Comparison of ENCODE assay signal across 1 cellular context in genomic region chr17:48051706-48052486, GRCh38.
TF ChIP-seq lines count a peak whose summit lies in the region.

No MANE protein-coding gene starts in this region.

TF ChIP-seq in HepG2, 621 proteins besides CTCF, POLR2A, EP300 and RAD21 (continued from another document):
- TF ChIP-seq ZNF414 (CRISPR knock-in tag; IDR thresholded peaks at IDR 0.05), result peak; percentile 77; the same call in 1 of the 2 replicates
- 0 out of 2 replicates have a peak, but pooled peaks have one; percentile 17 for TF ChIP-seq SOX13 (IDR thresholded peaks at IDR 0.05)
- peak in 1 of 2 experiments; percentile 48; a peak in 1 of 4 replicates for TF ChIP-seq SOX13 (CRISPR knock-in tag; conservative IDR thresholded peaks at IDR 0.05 in 1 of 2, IDR thresholded peaks at IDR 0.05 in 1 of 2)
- no peak for TF ChIP-seq ZFAT (CRISPR knock-in tag; conservative IDR thresholded peaks at IDR 0.05)
- no peak for TF ChIP-seq SYNCRIP (IDR thresholded peaks at IDR 0.05; ENCODE audit: insufficient read depth, low read depth, low read length)
- 0 out of 2 replicates have a peak, but pooled peaks have one; percentile 8 for TF ChIP-seq SMC3 (IDR thresholded peaks at IDR 0.05; ENCODE audit: low read length)
- TF ChIP-seq ZNF577 (CRISPR knock-in tag; IDR thresholded peaks at IDR 0.05; ENCODE audit: borderline replicate concordance, low read depth), result no peak
- no peak for TF ChIP-seq CREB1 (IDR thresholded peaks at IDR 0.05)
- no peak for TF ChIP-seq CREB1 (CRISPR knock-in tag; IDR thresholded peaks at IDR 0.05)
- TF ChIP-seq CHCHD3 (CRISPR knock-in tag; IDR thresholded peaks at IDR 0.05), result no peak
- TF ChIP-seq SMAD3 (CRISPR knock-in tag; IDR thresholded peaks at IDR 0.05), result no peak
- TF ChIP-seq CEBPG (CRISPR knock-in tag; IDR thresholded peaks at IDR 0.05), result no peak
- TF ChIP-seq ZNF784 (CRISPR knock-in tag; IDR thresholded peaks at IDR 0.05; ENCODE audit: borderline replicate concordance), result no peak
- no peak for TF ChIP-seq ZBTB26 (CRISPR knock-in tag; IDR thresholded peaks at IDR 0.05; ENCODE audit: borderline replicate concordance)
- no peak for TF ChIP-seq PCBP1 (IDR thresholded peaks at IDR 0.05; ENCODE audit: borderline replicate concordance, low read depth, low read length)
- TF ChIP-seq ZNF597 (CRISPR knock-in tag; IDR thresholded peaks at IDR 0.05), result no peak
- no peak for TF ChIP-seq FLYWCH1 (CRISPR knock-in tag; IDR thresholded peaks at IDR 0.05)
- no peak for TF ChIP-seq ZNF782 (CRISPR knock-in tag; IDR thresholded peaks at IDR 0.05; ENCODE audit: borderline replicate concordance)
- TF ChIP-seq HNF4G (IDR thresholded peaks at IDR 0.05; ENCODE audit: borderline replicate concordance, low read depth, low read length), result peak; percentile 46; the same call in 1 of the 2 replicates
- TF ChIP-seq HNF4G (CRISPR knock-in tag; IDR thresholded peaks at IDR 0.05; ENCODE audit: borderline replicate concordance, low read depth), result no peak
- no peak for TF ChIP-seq HMG20B (CRISPR knock-in tag; conservative IDR thresholded peaks at IDR 0.05)
- no peak for TF ChIP-seq NR1H2 (CRISPR knock-in tag; IDR thresholded peaks at IDR 0.05; ENCODE audit: borderline replicate concordance, low read depth)
- TF ChIP-seq PRDM15 (CRISPR knock-in tag; IDR thresholded peaks at IDR 0.05), result no peak
- TF ChIP-seq ZNF546 (CRISPR knock-in tag; conservative IDR thresholded peaks at IDR 0.05), result no peak
- TF ChIP-seq ZNF460 (CRISPR knock-in tag; IDR thresholded peaks at IDR 0.05; ENCODE audit: borderline replicate concordance), result no peak
- TF ChIP-seq ZNF503 (CRISPR knock-in tag; IDR thresholded peaks at IDR 0.05), result no peak
- TF ChIP-seq ETV5 (CRISPR knock-in tag; IDR thresholded peaks at IDR 0.05; ENCODE audit: borderline replicate concordance), result no peak
- no peak for TF ChIP-seq MYC (CRISPR knock-in tag; IDR thresholded peaks at IDR 0.05; ENCODE audit: borderline replicate concordance)
- no peak for TF ChIP-seq ADNP (CRISPR knock-in tag; IDR thresholded peaks at IDR 0.05)
- TF ChIP-seq FOXP4 (CRISPR knock-in tag; IDR thresholded peaks at IDR 0.05), result peak; percentile 82
- no peak for TF ChIP-seq ZSCAN22 (CRISPR knock-in tag; IDR thresholded peaks at IDR 0.05)
